Comparison of ENCODE assay signal across 8 cellular contexts in the genomic region with DNA sequence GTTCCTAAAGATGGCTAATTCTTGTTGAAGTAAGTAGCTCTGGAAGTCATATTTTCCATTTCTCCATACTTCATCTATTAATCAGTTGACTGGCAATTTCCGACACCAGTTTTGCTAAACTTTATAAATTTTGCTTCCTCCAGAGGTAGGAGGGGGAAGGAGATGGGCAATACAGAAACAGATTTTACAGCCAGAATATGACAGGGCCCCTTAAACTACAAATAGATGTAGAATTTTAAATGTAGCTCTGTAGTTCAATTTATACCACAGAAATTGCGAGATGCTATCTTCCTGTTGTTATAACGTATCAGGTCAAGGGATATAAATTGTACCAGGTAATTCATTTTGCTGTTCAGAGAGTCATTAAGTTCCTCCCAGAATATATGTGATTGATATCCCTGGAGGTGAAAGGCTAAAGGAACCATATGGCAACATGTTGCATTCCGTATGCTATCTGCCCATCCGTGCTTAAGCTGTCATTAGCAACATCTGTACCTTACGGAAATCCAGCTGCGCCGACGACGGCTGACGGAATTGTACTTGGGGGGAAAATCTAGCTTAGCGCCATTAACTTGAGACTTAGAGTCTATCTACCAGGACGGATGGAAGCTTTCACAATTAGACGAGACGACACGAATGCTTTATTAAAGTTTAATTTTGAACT. TPM values are rescaled to one million over a fixed set of nuclear protein-coding genes. Genes with fewer than 3 reads are reported as not detected.
DNase-seq lines count a peak whose midpoint lies in the region; ATAC-seq and TF ChIP-seq lines count a peak whose summit lies in the region.

No MANE protein-coding gene starts in this region.

- 2 to 4% (median 2%) methylated on average over 16 of the region's 16 CpGs for WGBS in spleen, 5 donors

- peak overlapping the region; percentile 91 for H3K4me3 Mint-ChIP-seq in activated naive CD8-positive, alpha-beta T cell

- no peak overlapping the region for H3K9ac ChIP-seq in iPS-15b (ENCODE audit: low read depth, low read length)

- H3K4me1 ChIP-seq in iPS-15b (ENCODE audit: control insufficient read depth, insufficient read depth, low read length) (peaks cover 1% of the 10 kb centered on the region), spleen (peaks cover 9 to 52% (median 33%) of the 10 kb centered on the region in 6 donors)

- no peaks in the 10 kb centered on the region for H3K36me3 ChIP-seq in iPS-15b (ENCODE audit: control insufficient read depth, insufficient read depth, low read length)
- no peaks in the 10 kb centered on the region for H3K36me3 ChIP-seq in spleen

- no peaks in the 10 kb centered on the region for H3K9me3 Mint-ChIP-seq in activated naive CD8-positive, alpha-beta T cell (ENCODE audit: low read depth)

- no peak for TF ChIP-seq POLR2A in spleen (IDR thresholded peaks at IDR 0.05)

- no peaks in the 10 kb centered on the region for H3K9me3 ChIP-seq in iPS-15b (ENCODE audit: control insufficient read depth, insufficient read depth, low read length)
- no peaks in the 10 kb centered on the region for H3K9me3 ChIP-seq in spleen

- H3K36me3 Mint-ChIP-seq in activated naive CD8-positive, alpha-beta T cell, result no peaks in the 10 kb centered on the region

- ATAC-seq in GM21737 (IDR thresholded peaks at IDR 0.05; ENCODE audit: unreplicated experiment), result peak; percentile 10

- no peak for TF ChIP-seq CTCF in spleen (IDR thresholded peaks at IDR 0.05 in 8 of 11, conservative IDR thresholded peaks at IDR 0.05 in 3 of 11)

- peak overlapping the region; percentile 99 for H3K27ac Mint-ChIP-seq in activated naive CD8-positive, alpha-beta T cell

- intact Hi-C loops in spleen (cut with DNase I; ENCODE audit: low total_unique reads), result loop anchor here (10.0 kb wide), 2 partner anchors 54 to 94 kb away; partner anchors contain the start of gene GPD2

- H3K4me1 Mint-ChIP-seq in activated naive CD8-positive, alpha-beta T cell (ENCODE audit: low read depth), result peaks cover 56% of the 10 kb centered on the region

- no peaks in the 10 kb centered on the region for H3K27me3 Mint-ChIP-seq in activated naive CD8-positive, alpha-beta T cell

- peaks cover 41% of the 10 kb centered on the region for H3K27me3 ChIP-seq in iPS-15b (ENCODE audit: control insufficient read depth, insufficient read depth, low read length)
- H3K27me3 ChIP-seq in spleen (replicated peaks in 1 of 7), result no peaks in the 10 kb centered on the region

- H3K4me3 ChIP-seq in iPS-15b (ENCODE audit: low read depth, low read length), result peak overlapping the region; percentile 73
- H3K4me3 ChIP-seq in spleen, result peak overlapping the region; percentile 65 to 80 (median 68)

- peak; percentile 61 for DNase-seq in ELF-1 (ENCODE audit: low read depth, low spot score)
- peak; percentile 62 to 64 for DNase-seq in NCI-H446 (lab: John Stamatoyannopoulos, UW)
- peak; percentile 82 for DNase-seq in spleen
- DNase-seq in Ammon's horn (ENCODE audit: low spot score), result no peak
- DNase-seq in NCI-H2107 (lab: John Stamatoyannopoulos, UW), result no peak

- H3K27ac ChIP-seq in spleen, result peak overlapping the region; percentile 98 to 100 (median 100)

RNA-seq across cellular contexts. Expression of gene NR4A2, which starts 8.4 kb away (rescaled TPM):
- total RNA-seq in spleen, result 10 to 100 TPM in 1 of 7 donors, 1 to 10 TPM in 5, under 1 TPM in 1; 0.56 to 13.1 (median 3.2) TPM
- 1 to 10 TPM in 1 of 3 donors, under 1 TPM in 2; 0.64 to 1.9 (median 0.96) TPM for polyA plus RNA-seq in spleen

Comparison
In these comparisons a context has a peak if more than half of its experiments do, and no peak if none do; other contexts are left out.
1. DNase-seq: peak in ELF-1 (single experiment), NCI-H446 (2 of 2) and spleen (single experiment); none in Ammon's horn (single experiment) and NCI-H2107 (single experiment).